16 cellular contexts compared by ENCODE assay signal in genomic region chr10:130018253-130018652, GRCh38. TPM values are rescaled to one million over a fixed set of nuclear protein-coding genes. Genes with fewer than 3 reads are reported as not detected.
DNase-seq lines count a peak whose midpoint lies in the region; ATAC-seq, FAIRE-seq and TF ChIP-seq lines count a peak whose summit lies in the region.
"Had no signal": no experiment of that assay in that cellular context is flagged by ENCODE, and none has a peak within 500 bp of the region (broad histone marks: within the 10 kb centered on the region; RNA-seq: fewer than 3 reads in every experiment).

No MANE protein-coding gene starts in this region.

- no peaks in the 10 kb centered on the region for H3K9me1 ChIP-seq in IMR-90 (ENCODE audit: insufficient read depth, low read length)

- H4K8ac ChIP-seq in IMR-90 (ENCODE audit: low read depth in 2 of 2, low read length in 2 of 2) = no peak overlapping the region

- H3K14ac ChIP-seq in IMR-90 (replicated peaks; ENCODE audit: low read depth, low read length) = no peak overlapping the region

- no peak overlapping the region for H3K9ac ChIP-seq in IMR-90 (ENCODE audit: low read depth, low read length)
- H3K9ac ChIP-seq: neural progenitor cell had no signal

- H2BK120ac ChIP-seq in IMR-90 (ENCODE audit: low read depth, low read length) = no peak overlapping the region

- 0 out of 2 replicates have a peak, but pooled peaks have one; percentile 32 for ATAC-seq in IMR-90 (ENCODE audit: low read depth)
- ATAC-seq in activated CD8-positive, alpha-beta T cell treated with anti-CD3 and anti-CD28 coated beads, Interleukin-2, amount 10 ng/mL, durations not matched to agents 7 days and 5 days = peak; percentile 57
- ATAC-seq: left cardiac atrium had no signal

- H2AFZ ChIP-seq in IMR-90 (replicated peaks; ENCODE audit: low read length, poor library complexity) = no peak overlapping the region
- H2AFZ ChIP-seq: neural progenitor cell had no signal

- H3K36me3 ChIP-seq in IMR-90 (ENCODE audit: control insufficient read depth, insufficient read depth, low read length) = no peaks in the 10 kb centered on the region
- H3K36me3 ChIP-seq: esophagus squamous epithelium, neural progenitor cell had no signal

- H3K27ac ChIP-seq in IMR-90 (ENCODE audit: insufficient read depth, low read length) = no peak overlapping the region
- H3K27ac ChIP-seq: esophagus squamous epithelium, neural progenitor cell had no signal

- FAIRE-seq in GM12891 (lab: Jason Lieb, UNC) = no peak
- FAIRE-seq: A204.1 had no signal

- no TSS peak for BruUV-seq in IMR-90 (replicated peaks; lab: Mats Ljungman, UMichigan)

- no peak overlapping the region for H3K56ac ChIP-seq in IMR-90 (ENCODE audit: extremely low read depth, insufficient read depth, low read length)

- WGBS in IMR-90 (ENCODE audit: extremely low coverage in 2 of 2, insufficient read length in 1 of 2), 2 experiments = 67% methylated on average over 1 of the region's 5 CpGs; no CpG with 5 or more reads in 1 of the 2 experiments

- no peak overlapping the region for H3K4me3 ChIP-seq in IMR-90 (ENCODE audit: insufficient read depth, low read depth, low read length)
- H3K4me3 ChIP-seq: esophagus squamous epithelium, neural progenitor cell had no signal

- no peaks in the 10 kb centered on the region for H3K79me1 ChIP-seq in IMR-90 (ENCODE audit: low read depth in 1 of 2, low read length in 2 of 2)

- H4K5ac ChIP-seq in IMR-90 (ENCODE audit: low read depth, low read length) = no peak overlapping the region

- H3K23ac ChIP-seq in IMR-90 (ENCODE audit: low read depth, low read length) = no peak overlapping the region

- no peak for TF ChIP-seq CTCF in IMR-90 (conservative IDR thresholded peaks at IDR 0.05; ENCODE audit: low read depth, low read length)

- no peak overlapping the region for H2BK20ac ChIP-seq in IMR-90 (ENCODE audit: low read depth, low read length)

- H3K9me3 ChIP-seq in IMR-90 (ENCODE audit: control insufficient read depth, insufficient read depth, low read length) = no peaks in the 10 kb centered on the region; the same call in 1 of the 2 replicates
- H3K9me3 ChIP-seq: esophagus squamous epithelium had no signal

- DNase-seq in NCI-H2171 treated with DMSO at 0.1 percent for 48 hours (lab: John Stamatoyannopoulos, UW) = peak; percentile 8
- no peak for DNase-seq in NCI-H2171 (lab: John Stamatoyannopoulos, UW)
- peak; percentile 63 for DNase-seq in IMR-90
- DNase-seq in activated CD8-positive, alpha-beta T cell treated with anti-CD3 and anti-CD28 coated beads, Interleukin-2, amount 10 ng/mL, durations not matched to agents 7 days and 5 days = peak; percentile 38
- peak; percentile 39 for DNase-seq in kidney tubule cell (ENCODE audit: low spot score)
- no peak for DNase-seq in posterior cingulate gyrus
- no peak for DNase-seq in germinal center (ENCODE audit: low spot score)
- DNase-seq in GM12891 (ENCODE audit: insufficient read length, low spot score) = no peak
- DNase-seq: esophagus squamous epithelium; left cardiac atrium; NCI-H1048; NK-92 treated with Interleukin-12 subunit alpha and Interleukin-12 subunit beta, amount 100 ng/mL, for 24 hours; stimulated activated naive CD4-positive, alpha-beta T cell had no signal

- no peaks in the 10 kb centered on the region for H3K36me3 Mint-ChIP-seq in activated CD8-positive, alpha-beta T cell treated with anti-CD3 and anti-CD28 coated beads, Interleukin-2, amount 10 ng/mL, durations not matched to agents 7 days and 5 days (ENCODE audit: low read depth)
- H3K36me3 Mint-ChIP-seq: neural progenitor cell, T-cell had no signal

- H4K20me1 ChIP-seq in IMR-90 (ENCODE audit: insufficient read depth, low read length) = no peaks in the 10 kb centered on the region

- no peaks in the 10 kb centered on the region for H3K27me3 ChIP-seq in IMR-90 (ENCODE audit: control insufficient read depth, insufficient read depth, low read length)
- H3K27me3 ChIP-seq: neural progenitor cell had no signal

- H3K4me1 ChIP-seq in IMR-90 (ENCODE audit: control insufficient read depth, insufficient read depth, low read length) = peaks cover 4% of the 10 kb centered on the region; the same call in 1 of the 2 replicates
- H3K4me1 ChIP-seq: neural progenitor cell had no signal

- H3K4me2 ChIP-seq in IMR-90 (ENCODE audit: low read depth, low read length) = no peak overlapping the region
- H3K4me2 ChIP-seq: neural progenitor cell had no signal

- POLR2A ChIA-PET in IMR-90 (lab: Charles Lee; ENCODE audit: unreplicated experiment) = no interaction called here
- POLR2A ChIA-PET in activated CD8-positive, alpha-beta T cell treated with anti-CD3 and anti-CD28 coated beads, Interleukin-2, amount 10 ng/mL, durations not matched to agents 7 days and 5 days (lab: Charles Lee) = no interaction called here

- no peak overlapping the region for H4K91ac ChIP-seq in IMR-90 (ENCODE audit: insufficient read depth, low read depth, low read length)

- H3K4me3 Mint-ChIP-seq in activated CD8-positive, alpha-beta T cell treated with anti-CD3 and anti-CD28 coated beads, Interleukin-2, amount 10 ng/mL, durations not matched to agents 7 days and 5 days = no peak overlapping the region
- H3K4me3 Mint-ChIP-seq: neural progenitor cell, T-cell had no signal

- no peak overlapping the region for H3K27ac Mint-ChIP-seq in activated CD8-positive, alpha-beta T cell treated with anti-CD3 and anti-CD28 coated beads, Interleukin-2, amount 10 ng/mL, durations not matched to agents 7 days and 5 days
- H3K27ac Mint-ChIP-seq: neural progenitor cell, T-cell had no signal

- dilution Hi-C loops in IMR-90 (cut with HindIII; ENCODE audit: low sequenced_read_pairs, unreplicated experiment) = no loop called here

- CTCF ChIA-PET in IMR-90 (lab: Yijun Ruan, JAX) = no interaction called here
- CTCF ChIA-PET in activated CD8-positive, alpha-beta T cell treated with anti-CD3 and anti-CD28 coated beads, Interleukin-2, amount 10 ng/mL, durations not matched to agents 7 days and 5 days (lab: Charles Lee) = interaction anchor here (0.9 to 1.4 kb wide), 2 partner anchors 92 to 109 kb away, joined by 3 to 4 read pairs; no protein-coding TSS in a partner anchor

- peaks cover 7% of the 10 kb centered on the region for H3K4me1 Mint-ChIP-seq in activated CD8-positive, alpha-beta T cell treated with anti-CD3 and anti-CD28 coated beads, Interleukin-2, amount 10 ng/mL, durations not matched to agents 7 days and 5 days (ENCODE audit: low read depth)

- intact Hi-C loops in IMR-90 (cut with micrococcal nuclease) = no loop called here
- intact Hi-C loops in posterior cingulate gyrus (cut with DNase I) = no loop called here

- H2BK15ac ChIP-seq in IMR-90 (ENCODE audit: low read depth, low read length) = no peak overlapping the region

- TF ChIP-seq RAD21 in IMR-90 (IDR thresholded peaks at IDR 0.05; ENCODE audit: low read length) = no peak

- H3K27me3 Mint-ChIP-seq in activated CD8-positive, alpha-beta T cell treated with anti-CD3 and anti-CD28 coated beads, Interleukin-2, amount 10 ng/mL, durations not matched to agents 7 days and 5 days (ENCODE audit: low read depth) = no peaks in the 10 kb centered on the region
- H3K27me3 Mint-ChIP-seq: T-cell had no signal

- H2BK5ac ChIP-seq in IMR-90 (ENCODE audit: low read depth, low read length, poor library complexity, severe bottlenecking) = no peak overlapping the region

- no peak overlapping the region for H3K4ac ChIP-seq in IMR-90 (ENCODE audit: low read depth, low read length)

- in situ Hi-C loops in IMR-90 (cut with MboI; ENCODE audit: low sequenced_read_pairs) = no loop called here

- H2AK5ac ChIP-seq in IMR-90 (ENCODE audit: low read depth, low read length) = no peak overlapping the region

- no peak for TF ChIP-seq POLR2A in IMR-90 (IDR thresholded peaks at IDR 0.05; ENCODE audit: low read depth, low read length)
- no peak for TF ChIP-seq POLR2A in GM12891 (IDR thresholded peaks at IDR 0.05; ENCODE audit: low read depth, low read length)

- no peak overlapping the region for H2AK9ac ChIP-seq in IMR-90 (replicated peaks; ENCODE audit: low read depth, low read length, poor library complexity)

- no peaks in the 10 kb centered on the region for H3K9me3 Mint-ChIP-seq in activated CD8-positive, alpha-beta T cell treated with anti-CD3 and anti-CD28 coated beads, Interleukin-2, amount 10 ng/mL, durations not matched to agents 7 days and 5 days (ENCODE audit: insufficient read depth)
- H3K9me3 Mint-ChIP-seq: neural progenitor cell, T-cell had no signal

- no peak overlapping the region for H3K18ac ChIP-seq in IMR-90 (ENCODE audit: low read depth, low read length)

TF ChIP-seq in IMR-90, 13 proteins besides CTCF, POLR2A, EP300 and RAD21:
- TF ChIP-seq RFX5 (IDR thresholded peaks at IDR 0.05; ENCODE audit: low read depth, low read length) (no peak), BHLHE40 (IDR thresholded peaks at IDR 0.05; ENCODE audit: low read depth, low read length) (no peak), MAZ (IDR thresholded peaks at IDR 0.05; ENCODE audit: borderline replicate concordance, low read depth, low read length) (no peak)

TF ChIP-seq in GM12891, 5 proteins besides CTCF, POLR2A, EP300 and RAD21:
- TF ChIP-seq PAX5 (IDR thresholded peaks at IDR 0.05; ENCODE audit: insufficient read depth, low read length, severe bottlenecking) = no peak
- no peak for TF ChIP-seq SPI1 (IDR thresholded peaks at IDR 0.05; ENCODE audit: low read depth, low read length)
- TF ChIP-seq POLR2AphosphoS5 (IDR thresholded peaks at IDR 0.05; ENCODE audit: low read depth, low read length) = no peak
- TF ChIP-seq TAF1 (IDR thresholded peaks at IDR 0.05; ENCODE audit: low read depth, low read length) = no peak
- no peak for TF ChIP-seq POU2F2 (IDR thresholded peaks at IDR 0.05; ENCODE audit: low read depth, low read length)

RNA-seq across cellular contexts. Expression of gene EBF3, which starts 54.2 kb away (rescaled TPM):
- 0.36 and 0.56 TPM in 2 replicates for total RNA-seq in IMR-90 (2012; rRNA removed)
- 0.60 and 0.70 TPM in 2 replicates for polyA plus RNA-seq in IMR-90 (2012; rRNA removed)
- polyA plus RNA-seq in IMR-90 (2012; cell fraction: cytosol; rRNA removed) = 0.36 and 0.68 TPM in 2 replicates
- 0.94 and 1.00 TPM in 2 replicates for polyA plus RNA-seq in IMR-90 (2012; cell fraction: nucleus; rRNA removed; ENCODE audit: low replicate concordance)
- not detected for total RNA-seq in activated CD8-positive, alpha-beta T cell treated with anti-CD3 and anti-CD28 coated beads, Interleukin-2, amount 10 ng/mL, durations not matched to agents 7 days and 5 days
- not detected for polyA plus RNA-seq in GM12891 (2012; ENCODE audit: low read depth, missing spikeins)
- total RNA-seq: T-cell had no signal

Comparison
In these comparisons a context has a peak if more than half of its experiments do, and no peak if none do; other contexts are left out.
1. DNase-seq: peak in NCI-H2171 treated with DMSO at 0.1 percent for 48 hours (single experiment), IMR-90 (single experiment), activated CD8-positive, alpha-beta T cell treated with anti-CD3 and anti-CD28 coated beads, Interleukin-2, amount 10 ng/mL, durations not matched to agents 7 days and 5 days (single experiment) and kidney tubule cell (single experiment); none in NCI-H2171 (single experiment), posterior cingulate gyrus (0 of 10), germinal center (single experiment) and GM12891 (single experiment).